Comparison of ENCODE assay signal across 22 cellular contexts in the genomic region with DNA sequence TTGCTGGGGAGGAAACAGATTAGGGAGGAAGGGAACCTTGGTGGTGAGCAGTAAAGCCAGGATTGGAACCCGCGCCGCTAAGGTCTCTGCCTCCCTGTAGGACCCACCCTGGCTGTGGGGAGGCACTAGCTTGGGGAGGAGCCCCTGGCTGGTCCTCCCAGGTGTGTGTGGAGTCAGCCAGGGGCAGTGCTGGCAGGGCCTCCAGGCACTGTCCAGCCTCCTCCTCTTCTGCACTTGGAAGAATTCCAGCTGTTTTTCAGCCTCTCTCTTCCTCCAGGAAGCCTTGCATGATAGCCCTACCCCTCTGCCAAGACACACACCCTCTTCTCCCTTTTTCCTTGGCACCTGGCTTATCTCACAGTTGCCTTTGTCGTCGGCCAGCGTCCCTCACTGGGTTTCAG. TPM values are rescaled to one million over a fixed set of nuclear protein-coding genes. Genes with fewer than 3 reads are reported as not detected.
DNase-seq lines count a peak whose midpoint lies in the region; ATAC-seq, FAIRE-seq and TF ChIP-seq lines count a peak whose summit lies in the region.
"Had no signal": no experiment of that assay in that cellular context is flagged by ENCODE, and none has a peak within 500 bp of the region (broad histone marks: within the 10 kb centered on the region; RNA-seq: fewer than 3 reads in every experiment).

No MANE protein-coding gene starts in this region.

- ATAC-seq in right cardiac atrium, result peak; percentile 29
- ATAC-seq: HCT116 had no signal

- intact Hi-C loops in right cardiac atrium (cut with DNase I), result no loop called here
- intact Hi-C loops in kidney (cut with DNase I), result no loop called here

- H2BK5ac ChIP-seq in neuronal stem cell (ENCODE audit: low read length), result no peak overlapping the region

- no peak overlapping the region for H3K4me2 ChIP-seq in neuronal stem cell (ENCODE audit: insufficient read depth, low read length, poor library complexity, severe bottlenecking)

- no peak for TF ChIP-seq CTCF in C4-2B (conservative IDR thresholded peaks at IDR 0.05)
- no peak for TF ChIP-seq CTCF in HEK293 (tag by site-specific recombination; IDR thresholded peaks at IDR 0.05)
- no peak for TF ChIP-seq CTCF in kidney (IDR thresholded peaks at IDR 0.05; ENCODE audit: borderline replicate concordance, extremely low read depth, insufficient read depth)

- H3K9me3 ChIP-seq in HEK293 (ENCODE audit: control insufficient read depth, insufficient read depth, low read depth, low read length) (no peaks in the 10 kb centered on the region), right cardiac atrium (ENCODE audit: control insufficient read depth, low read length) (no peaks in the 10 kb centered on the region), neuronal stem cell (replicated peaks in 1 of 2; ENCODE audit: control insufficient read depth in 2 of 2, insufficient read depth in 1 of 2, low read depth in 1 of 2, low read length in 2 of 2) (no peaks in the 10 kb centered on the region), kidney (ENCODE audit: control insufficient read depth in 1 of 2, low read length in 2 of 2) (no peaks in the 10 kb centered on the region)
- H3K9me3 ChIP-seq: sigmoid colon, SJSA1, vagina had no signal

- no peak overlapping the region for H4K91ac ChIP-seq in neuronal stem cell (ENCODE audit: low read depth, low read length, poor library complexity)

- no peak overlapping the region for H3K4ac ChIP-seq in neuronal stem cell (ENCODE audit: low read length)

- 62% methylated on average over 6 of the region's 6 CpGs for WGBS in right cardiac atrium
- no CpG with 5 or more reads among the region's 6 CpGs for WGBS in neuronal stem cell (ENCODE audit: extremely low coverage in 2 of 2, insufficient read length in 2 of 2, insufficient replicate concordance in 1 of 2), 2 donors

- H3K36me3 ChIP-seq in HEK293 (ENCODE audit: control insufficient read depth in 2 of 2, insufficient read depth in 1 of 2, low read length in 2 of 2) (no peaks in the 10 kb centered on the region), neuronal stem cell (replicated peaks in 1 of 2; ENCODE audit: control insufficient read depth in 2 of 2, insufficient read depth in 2 of 2, low read length in 2 of 2) (peaks cover 0 to 8% of the 10 kb centered on the region in 2 donors), kidney (ENCODE audit: control insufficient read depth in 1 of 2, insufficient read depth in 2 of 2, low read length in 2 of 2) (no peaks in the 10 kb centered on the region)
- H3K36me3 ChIP-seq: sigmoid colon, SJSA1, vagina had no signal

- H3K79me1 ChIP-seq in neuronal stem cell (ENCODE audit: low read depth, low read length), result peaks cover 2% of the 10 kb centered on the region

- POLR2A ChIA-PET in HEK293 (lab: Yijun Ruan, JAX), result interaction anchor here (1.2 kb wide), 1 partner anchor 15 kb away, joined by 3 read pairs; no protein-coding TSS in a partner anchor

- H3K4me3 ChIP-seq in HEK293 (ENCODE audit: low read depth, low read length) (no peak overlapping the region), right cardiac atrium (ENCODE audit: low read length) (no peak overlapping the region), neuronal stem cell (ENCODE audit: low read length in 2 of 2) (no peak overlapping the region), kidney (ENCODE audit: low read length in 2 of 2) (no peak overlapping the region)
- H3K4me3 ChIP-seq: sigmoid colon, SJSA1, vagina had no signal

- H3K4me1 ChIP-seq in HEK293 (ENCODE audit: control insufficient read depth, insufficient read depth, low read length), result peaks cover 8% of the 10 kb centered on the region; the same call in 1 of the 2 replicates
- no peaks in the 10 kb centered on the region for H3K4me1 ChIP-seq in right cardiac atrium (ENCODE audit: control insufficient read depth, insufficient read depth, low read length)
- H3K4me1 ChIP-seq in neuronal stem cell (ENCODE audit: control insufficient read depth in 2 of 2, insufficient read depth in 1 of 2, low read depth in 1 of 2, low read length in 2 of 2), result peaks cover 33 to 62% of the 10 kb centered on the region in 2 donors
- H3K4me1 ChIP-seq in kidney (ENCODE audit: control insufficient read depth in 1 of 2, insufficient read depth in 1 of 2, low read depth in 1 of 2, low read length in 2 of 2), result peaks cover 7 to 10% of the 10 kb centered on the region in 2 donors

- peak overlapping the region; percentile 94 for H2AK5ac ChIP-seq in neuronal stem cell (ENCODE audit: low read depth, low read length)

- DNase-seq in right cardiac atrium (peak in 2 of 3 donors; percentile 36 to 63), neuronal stem cell (ENCODE audit: low spot score) (no peak), SW 1271 (lab: John Stamatoyannopoulos, UW) (no peak), OCI-M1 (lab: John Stamatoyannopoulos, UW) (no peak), kidney (no peak)
- DNase-seq: activated CD4-positive, alpha-beta T cell treated with anti-CD3 and anti-CD28 coated beads, Interleukin-2, amount 50 U/mL, for 1 hour; activated CD8-positive, alpha-beta memory T cell treated with anti-CD3 and anti-CD28 coated beads, Interleukin-2, amount 50 U/mL, for 48 hours; AML-193; cerebellar nuclear complex; Kasumi-1; NCI-H1105 treated with DMSO at 0.1 percent for 48 hours; NCI-H2171; occipital lobe; sigmoid colon; stimulated activated CD4-positive, alpha-beta T cell treated with anti-CD3 and anti-CD28 coated beads, Interleukin-2, amount 100 ng/mL, for 24 hours had no signal

- H4K8ac ChIP-seq in neuronal stem cell (ENCODE audit: low read depth, low read length), result peak overlapping the region; percentile 45

- H2BK120ac ChIP-seq in neuronal stem cell (ENCODE audit: low read depth, low read length), result no peak overlapping the region

- no peak for FAIRE-seq in kidney (lab: Jason Lieb, UNC)
- FAIRE-seq: G401.6, islet of Langerhans had no signal

- H3K9ac ChIP-seq in neuronal stem cell (ENCODE audit: low read depth, low read length, poor library complexity) (no peak overlapping the region), kidney (ENCODE audit: low read length in 2 of 2) (no peak overlapping the region)

- H2AFZ ChIP-seq in neuronal stem cell (ENCODE audit: low read length), result no peak overlapping the region

- H2BK15ac ChIP-seq in neuronal stem cell (ENCODE audit: low read length), result no peak overlapping the region

- no peaks in the 10 kb centered on the region for H3K27me3 ChIP-seq in right cardiac atrium (ENCODE audit: control insufficient read depth, insufficient read depth)
- no peaks in the 10 kb centered on the region for H3K27me3 ChIP-seq in neuronal stem cell (ENCODE audit: control insufficient read depth in 3 of 3, insufficient read depth in 3 of 3, low read depth in 1 of 3, low read length in 3 of 3)

- peak overlapping the region; percentile 94 for H3K23ac ChIP-seq in neuronal stem cell (ENCODE audit: low read depth, low read length, poor library complexity)

- H2BK12ac ChIP-seq in neuronal stem cell (ENCODE audit: low read length), result peak overlapping the region; percentile 94

- H3K18ac ChIP-seq in neuronal stem cell (ENCODE audit: low read length), result peak overlapping the region; percentile 73

- H3K27ac ChIP-seq in C4-2B (peak overlapping the region; percentile 28), HEK293 (ENCODE audit: extremely low read depth, low read depth, low read length) (no peak overlapping the region), right cardiac atrium (ENCODE audit: low read length) (no peak overlapping the region), neuronal stem cell (replicated peaks; ENCODE audit: low read length) (no peak overlapping the region), kidney (ENCODE audit: low read depth in 2 of 2, low read length in 2 of 2) (no peak overlapping the region)
- H3K27ac ChIP-seq: sigmoid colon, SJSA1, vagina had no signal

- no peak overlapping the region for H3K14ac ChIP-seq in neuronal stem cell (ENCODE audit: low read length)

- CTCF ChIA-PET in HEK293 (lab: Yijun Ruan, JAX), result no interaction called here

TF ChIP-seq in HEK293, 187 proteins besides CTCF, POLR2A, EP300 and RAD21:
- TF ChIP-seq REST (tag by site-specific recombination; IDR thresholded peaks at IDR 0.05) (peak; percentile 40; the same call in 1 of the 2 replicates), WT1 (tag by site-specific recombination; IDR thresholded peaks at IDR 0.05) (0 out of 2 replicates have a peak, but pooled peaks have one; percentile 10), GLI4 (tag by site-specific recombination; IDR thresholded peaks at IDR 0.05) (no peak)

RNA-seq across cellular contexts. Expression of gene TMEM235, which starts 34.8 kb away (rescaled TPM):
- not detected for total RNA-seq in right cardiac atrium
- polyA plus RNA-seq in right cardiac atrium, result not detected
- not detected for polyA plus RNA-seq in neuronal stem cell (2013, experiment 1 of 2)
- polyA plus RNA-seq in neuronal stem cell (2013, experiment 2 of 2), result not detected
- not detected for total RNA-seq in kidney
- not detected for polyA plus RNA-seq in kidney (ENCODE audit: insufficient read depth, low read depth, low replicate concordance)
- total RNA-seq: occipital lobe, sigmoid colon, SJSA1, vagina had no signal

RNA-seq across cellular contexts. Expression of gene BIRC5, which starts 52.2 kb away (rescaled TPM):
- 1 to 10 TPM in 2 of 4 donors, under 1 TPM in 1, not detected in 1; 0.17 to 1.3 (median 1.1) TPM for total RNA-seq in right cardiac atrium
- 0.29 TPM for polyA plus RNA-seq in right cardiac atrium
- polyA plus RNA-seq in neuronal stem cell (2013, experiment 1 of 2), result 118 TPM
- 125 TPM for polyA plus RNA-seq in neuronal stem cell (2013, experiment 2 of 2)
- 1.7 TPM for total RNA-seq in kidney
- 0.26 TPM for polyA plus RNA-seq in kidney (ENCODE audit: insufficient read depth, low read depth, low replicate concordance)

Comparison
In these comparisons a context has a peak if more than half of its experiments do, and no peak if none do; other contexts are left out.
1. DNase-seq: peak in right cardiac atrium (2 of 3); none in neuronal stem cell (single experiment), SW 1271 (0 of 2), OCI-M1 (single experiment) and kidney (single experiment).